ENCODE assay signal across 1 cellular context in genomic region chrX:49002091-49002935, GRCh38.
TF ChIP-seq lines count a peak whose summit lies in the region.

TSS of gene GRIPAP1 (minus strand) at chrX:49002264. CDS start at chrX:49002229, 35 bp downstream.

TF ChIP-seq in GM12878, 131 proteins besides CTCF, POLR2A, EP300 and RAD21 (continued from another document):
- no peak for TF ChIP-seq CUX1 (IDR thresholded peaks at IDR 0.05; ENCODE audit: insufficient replicate concordance, low read depth, low read length)
- TF ChIP-seq TBL1XR1 (IDR thresholded peaks at IDR 0.05; ENCODE audit: low read depth, low read length): no peak; the same call in 1 of the 2 replicates
- TF ChIP-seq NBN (IDR thresholded peaks at IDR 0.05): no peak
- 0 out of 2 replicates have a peak, but pooled peaks have one; percentile 19 for TF ChIP-seq RFX5 (IDR thresholded peaks at IDR 0.05; ENCODE audit: low read depth, low read length)
- TF ChIP-seq STAT1 (conservative IDR thresholded peaks at IDR 0.05): no peak
- TF ChIP-seq ZNF384 (IDR thresholded peaks at IDR 0.05; ENCODE audit: borderline replicate concordance, low read depth, low read length): peak; percentile 85
- no peak for TF ChIP-seq RELA (IDR thresholded peaks at IDR 0.05; ENCODE audit: borderline replicate concordance, partially characterized antibody)
- peak; percentile 97 for TF ChIP-seq CHD1 (IDR thresholded peaks at IDR 0.05; ENCODE audit: low read depth, low read length)
- no peak for TF ChIP-seq SMAD1 (IDR thresholded peaks at IDR 0.05; ENCODE audit: low read depth, partially characterized antibody)
- TF ChIP-seq SIX5 (IDR thresholded peaks at IDR 0.05; ENCODE audit: low read depth, low read length, severe bottlenecking): peak; percentile 25
- 0 out of 2 replicates have a peak, but pooled peaks have one; percentile 42 for TF ChIP-seq MXI1 (IDR thresholded peaks at IDR 0.05; ENCODE audit: low read depth, low read length)
- peak; percentile 86 for TF ChIP-seq POLR2AphosphoS5 (IDR thresholded peaks at IDR 0.05; ENCODE audit: low read length)
- peak; percentile 95 for TF ChIP-seq YY1 (IDR thresholded peaks at IDR 0.05; ENCODE audit: low read depth, low read length)
- TF ChIP-seq FOS (IDR thresholded peaks at IDR 0.05; ENCODE audit: borderline replicate concordance, extremely low read depth, insufficient read length): no peak
- peak; percentile 51; the same call in 1 of the 2 replicates for TF ChIP-seq POLR2AphosphoS2 (IDR thresholded peaks at IDR 0.05; ENCODE audit: low read depth, low read length)
- TF ChIP-seq TAF1 (IDR thresholded peaks at IDR 0.05; ENCODE audit: borderline replicate concordance, low read depth, low read length): peak; percentile 99
- TF ChIP-seq IKZF2 (IDR thresholded peaks at IDR 0.05): no peak
- no peak for TF ChIP-seq POU2F2 (IDR thresholded peaks at IDR 0.05; ENCODE audit: borderline replicate concordance, low read depth, low read length)
